In the genomic region with DNA sequence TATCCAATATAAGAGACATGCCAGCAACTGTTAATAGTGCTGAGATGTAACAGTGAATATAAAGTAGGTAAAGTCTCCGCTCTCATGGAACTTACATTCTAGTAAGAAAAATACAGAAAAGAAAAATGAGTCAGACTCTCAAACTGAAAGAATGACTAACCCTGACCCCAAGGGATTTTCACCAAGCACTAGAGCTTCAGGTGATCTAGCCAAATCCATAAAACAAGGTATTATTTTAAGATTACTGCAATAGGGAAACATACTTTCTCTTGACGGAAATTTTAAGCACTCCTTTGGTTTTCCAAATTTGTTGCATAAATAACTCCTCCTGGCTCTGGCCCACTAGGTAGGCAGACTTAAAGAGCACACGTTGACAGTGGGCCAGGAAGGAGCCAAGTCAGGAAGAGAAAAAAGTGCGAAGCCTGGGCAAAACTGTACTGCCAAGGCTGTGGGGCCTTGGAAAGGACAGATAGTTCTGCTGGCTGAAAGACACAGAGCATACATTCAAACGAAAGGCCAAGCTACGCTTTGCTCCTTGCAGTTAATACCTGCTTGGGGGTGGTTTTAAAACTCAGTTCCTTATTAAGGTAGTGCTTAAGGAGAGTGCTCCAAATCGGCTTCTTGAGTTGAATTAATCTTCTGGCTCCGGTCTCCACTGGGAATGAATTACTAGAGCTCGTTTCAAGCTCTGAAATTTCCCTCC, we compare ENCODE assay signal across 7 cellular contexts. TPM values are rescaled to one million over a fixed set of nuclear protein-coding genes. Genes with fewer than 3 reads are reported as not detected.
DNase-seq lines count a peak whose midpoint lies in the region; ATAC-seq and TF ChIP-seq lines count a peak whose summit lies in the region.

No MANE protein-coding gene starts in this region.

- H3K4me1 Mint-ChIP-seq in nephron progenitor cell, result peaks cover 44% of the 10 kb centered on the region

- peaks cover 3% of the 10 kb centered on the region for H3K27me3 Mint-ChIP-seq in nephron progenitor cell (ENCODE audit: low read depth, poor library complexity)

- peak overlapping the region; percentile 96 for H3K4me3 ChIP-seq in HAP-1
- peak overlapping the region; percentile 65 to 98 (median 90) for H3K4me3 ChIP-seq in dorsolateral prefrontal cortex

- DNase-seq in HAP-1 (ENCODE audit: low spot score in 2 of 2) (no peak), NCI-H82 (lab: John Stamatoyannopoulos, UW) (peak; percentile 59), dorsolateral prefrontal cortex (no peak), nephron progenitor cell (no peak), cortex of kidney (lab: John Stamatoyannopoulos, UW) (no peak), SW480 (ENCODE audit: low spot score) (no peak)

- peak overlapping the region in 55 of 59 donors; percentile 8 to 96 (median 84) for H3K27ac ChIP-seq in dorsolateral prefrontal cortex

- TF ChIP-seq CTCF in dorsolateral prefrontal cortex (IDR thresholded peaks at IDR 0.05 in 54 of 56, conservative IDR thresholded peaks at IDR 0.05 in 2 of 56; ENCODE audit: low read depth in 1 of 56, partially characterized antibody in 56 of 56) (no peak), nephron progenitor cell (IDR thresholded peaks at IDR 0.05) (no peak)

- intact Hi-C loops in dorsolateral prefrontal cortex (cut with DNase I), result loop anchor here (5.0 kb wide), 2 partner anchors 50 to 100 kb away; partner anchors contain the start of gene SLC38A7 (in 1 of the 2)

- H3K4me3 Mint-ChIP-seq in nephron progenitor cell, result peak overlapping the region; percentile 99

- peaks cover 15% of the 10 kb centered on the region for H3K4me1 ChIP-seq in HAP-1

- in situ Hi-C loops in HAP-1 (cut with MboI; ENCODE audit: low sequenced_read_pairs), result no loop called here

- peak overlapping the region; percentile 70 for H3K27ac Mint-ChIP-seq in nephron progenitor cell

- peaks cover 22% of the 10 kb centered on the region for H3K36me3 Mint-ChIP-seq in nephron progenitor cell (ENCODE audit: low read depth)

- no peaks in the 10 kb centered on the region for H3K9me3 Mint-ChIP-seq in nephron progenitor cell

- H3K9me3 ChIP-seq in HAP-1, result no peaks in the 10 kb centered on the region

- H3K27me3 ChIP-seq in HAP-1 (ENCODE audit: low read depth) (no peaks in the 10 kb centered on the region), dorsolateral prefrontal cortex (no peaks in the 10 kb centered on the region)

- ATAC-seq in GM18498 (IDR thresholded peaks at IDR 0.05; ENCODE audit: unreplicated experiment), result peak; percentile 35

- H3K36me3 ChIP-seq in HAP-1 (replicated peaks), result peaks cover 24% of the 10 kb centered on the region

RNA-seq across cellular contexts. Expression of gene GOT2, which starts 1.4 kb away (rescaled TPM):
- 100 to 1,000 TPM in 110 of 120 experiments, 10 to 100 TPM in 10; 73.7 to 189 (median 145) TPM for total RNA-seq in dorsolateral prefrontal cortex

RNA-seq across cellular contexts. Expression of gene SLC38A7, which starts 48.1 kb away (rescaled TPM):
- 10 to 100 TPM; 17.4 to 52.1 (median 28.9) TPM for total RNA-seq in dorsolateral prefrontal cortex
